In genomic region chr11:73971175-73971719, GRCh38 we compare ENCODE assay signal across 1 cellular context.
A peak's percentile ranks its signal among the peaks of the same experiment; 100 is the strongest.
TF ChIP-seq lines count a peak whose summit lies in the region.

No MANE protein-coding gene starts in this region.

TF ChIP-seq in H1, 55 proteins besides CTCF, POLR2A, EP300 and RAD21:
- TF ChIP-seq ATF2 (IDR thresholded peaks at IDR 0.05; ENCODE audit: low read length) (no peak), ZNF274 (IDR thresholded peaks at IDR 0.05; ENCODE audit: borderline replicate concordance, extremely low read depth, low read length) (no peak), POLR2AphosphoS5 (IDR thresholded peaks at IDR 0.05; ENCODE audit: low read depth, low read length) (peak; percentile 45; the same call in 1 of the 2 replicates), JUND (IDR thresholded peaks at IDR 0.05; ENCODE audit: low read length) (no peak), JUN (IDR thresholded peaks at IDR 0.05; ENCODE audit: low read depth, low read length) (no peak)
TF ChIP-seq in H1: peak in this region for 1.
